ENCODE assay signal across 18 cellular contexts in the genomic region with DNA sequence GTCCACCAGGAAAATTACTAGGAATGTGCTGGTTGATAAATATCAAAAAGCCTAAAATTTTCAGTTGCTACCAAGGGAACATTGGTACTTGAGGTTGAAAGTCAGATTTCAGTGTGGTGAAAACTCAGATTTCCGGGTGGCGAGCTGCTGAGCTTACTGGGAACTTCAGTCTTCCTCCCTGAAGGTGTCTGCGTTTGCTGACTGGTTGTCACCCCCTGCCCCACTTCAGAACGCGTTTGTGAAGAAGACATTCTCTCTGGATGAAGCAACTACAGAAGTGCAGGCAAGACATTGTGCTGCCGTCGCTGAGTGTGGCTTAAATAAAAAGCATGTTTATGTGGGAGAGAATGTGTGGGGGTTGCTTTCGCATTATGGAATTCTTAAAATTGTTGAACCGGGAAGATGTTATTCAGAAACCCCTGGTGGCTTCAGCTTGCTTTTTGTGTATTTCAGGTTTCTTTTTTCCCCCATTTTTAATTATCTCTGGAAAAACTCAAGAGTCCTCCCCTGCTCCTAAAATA. TPM values are rescaled to one million over a fixed set of nuclear protein-coding genes. Genes with fewer than 3 reads are reported as not detected.
DNase-seq lines count a peak whose midpoint lies in the region; ATAC-seq and TF ChIP-seq lines count a peak whose summit lies in the region.
"Had no signal": no experiment of that assay in that cellular context is flagged by ENCODE, and none has a peak within 500 bp of the region (broad histone marks: within the 10 kb centered on the region; RNA-seq: fewer than 3 reads in every experiment).

No MANE protein-coding gene starts in this region.

- H3K9me3 ChIP-seq in sigmoid colon (no peaks in the 10 kb centered on the region), right lobe of liver (no peaks in the 10 kb centered on the region)
- H3K9me3 ChIP-seq: MG63 had no signal

- no peak for TF ChIP-seq EP300 in sigmoid colon (IDR thresholded peaks at IDR 0.05)

- WGBS in sigmoid colon, 2 donors = 85 to 87% methylated on average over 9 of the region's 9 CpGs
- 64% methylated on average over 9 of the region's 9 CpGs for WGBS in right lobe of liver (ENCODE audit: insufficient coverage, low coverage, low lambda C conversion rate, missing lambda C conversion rate)

- peaks cover 0 to 12% (median 3%) of the 10 kb centered on the region in 4 donors for H3K4me1 ChIP-seq in sigmoid colon
- H3K4me1 ChIP-seq in right lobe of liver = no peaks in the 10 kb centered on the region

- ATAC-seq in right lobe of liver (no peak), GM19455 (IDR thresholded peaks at IDR 0.05; ENCODE audit: unreplicated experiment) (no peak), HG03159 (IDR thresholded peaks at IDR 0.05; ENCODE audit: unreplicated experiment) (no peak)

- H3K36me3 ChIP-seq in sigmoid colon = no peaks in the 10 kb centered on the region
- no peaks in the 10 kb centered on the region for H3K36me3 ChIP-seq in right lobe of liver
- H3K36me3 ChIP-seq: MG63 had no signal

- H3K27ac ChIP-seq in sigmoid colon (peak overlapping the region in 3 of 4 donors; percentile 4 to 40 (median 18)), right lobe of liver (no peak overlapping the region)

- H3K9me3 Mint-ChIP-seq in mesothelial cell of epicardium = no peaks in the 10 kb centered on the region
- H3K9me3 Mint-ChIP-seq: CD4-positive, alpha-beta memory T cell had no signal

- peak overlapping the region; percentile 17 for H3K4me3 Mint-ChIP-seq in mesothelial cell of epicardium
- H3K4me3 Mint-ChIP-seq: CD4-positive, alpha-beta memory T cell had no signal

- H3K27ac Mint-ChIP-seq in mesothelial cell of epicardium = peak overlapping the region; percentile 84

- no peak for TF ChIP-seq POLR2A in sigmoid colon (IDR thresholded peaks at IDR 0.05)
- TF ChIP-seq POLR2A in right lobe of liver (IDR thresholded peaks at IDR 0.05) = no peak

- H3K4me3 ChIP-seq in sigmoid colon (peak overlapping the region in 2 of 4 donors; percentile 13 to 22), right lobe of liver (no peak overlapping the region)
- H3K4me3 ChIP-seq: MG63 had no signal

- DNase-seq in EH (ENCODE audit: low read depth) (peak; percentile 9), astrocyte of the hippocampus (ENCODE audit: low read depth, low spot score) (peak; percentile 3), mesothelial cell of epicardium (ENCODE audit: low spot score in 2 of 2, unreplicated experiment in 2 of 2) (no peak), sigmoid colon (no peak), right lobe of liver (no peak), NCI-H1694 (lab: John Stamatoyannopoulos, UW) (no peak)
- DNase-seq: 8988T; CD4-positive, alpha-beta memory T cell; DMS79 treated with DMSO at 0.1 percent for 48 hours; GDM1; MG63; NCI-H1092; NCI-H146; NCI-H2081 treated with DMSO at 0.1 percent for 48 hours; NCI-H510A had no signal

- no peak for TF ChIP-seq CTCF in mesothelial cell of epicardium (IDR thresholded peaks at IDR 0.05; ENCODE audit: unreplicated experiment)
- TF ChIP-seq CTCF in sigmoid colon (IDR thresholded peaks at IDR 0.05) = no peak
- no peak for TF ChIP-seq CTCF in right lobe of liver (IDR thresholded peaks at IDR 0.05)

- peaks cover 22% of the 10 kb centered on the region for H3K4me1 Mint-ChIP-seq in mesothelial cell of epicardium
- H3K4me1 Mint-ChIP-seq: CD4-positive, alpha-beta memory T cell had no signal

- H3K27me3 ChIP-seq in sigmoid colon (no peaks in the 10 kb centered on the region), right lobe of liver (no peaks in the 10 kb centered on the region)
- H3K27me3 ChIP-seq: MG63 had no signal

- intact Hi-C loops in sigmoid colon (cut with DNase I) (no loop called here), right lobe of liver (cut with DNase I) (no loop called here)

- H3K27me3 Mint-ChIP-seq in mesothelial cell of epicardium (ENCODE audit: low read depth) = peaks cover 59% of the 10 kb centered on the region

- H3K36me3 Mint-ChIP-seq in mesothelial cell of epicardium = no peaks in the 10 kb centered on the region
- H3K36me3 Mint-ChIP-seq: CD4-positive, alpha-beta memory T cell had no signal

RNA-seq across cellular contexts. Expression of a gene that starts 7.1 kb away (rescaled TPM):
- total RNA-seq in mesothelial cell of epicardium = 0.92 to 1.0 TPM (median 0.97 TPM) in 3 replicates
- 1 to 10 TPM in 3 of 4 donors, not detected in 1; 1.8 to 4.7 (median 2.1) TPM for total RNA-seq in sigmoid colon
- polyA plus RNA-seq in sigmoid colon = 1 to 10 TPM in 2 of 3 donors, under 1 TPM in 1; under 0.01 to 3.7 (median 2.8) TPM
- total RNA-seq in right lobe of liver = under 1 TPM in 1 of 6 experiments, not detected in 5; 0.18 TPM
- total RNA-seq: CD4-positive, alpha-beta memory T cell had no signal
- polyA plus RNA-seq: BJ; CD4-positive, alpha-beta memory T cell had no signal

Comparison
In these comparisons a context has a peak if more than half of its experiments do, and no peak if none do; other contexts are left out.
1. DNase-seq: peak in EH (single experiment) and astrocyte of the hippocampus (single experiment); none in mesothelial cell of epicardium (0 of 2), sigmoid colon (single experiment), right lobe of liver (0 of 3) and NCI-H1694 (single experiment).
2. H3K27ac ChIP-seq: peak in sigmoid colon (3 of 4); none in right lobe of liver (0 of 3).